Comparison of ENCODE assay signal across 39 cellular contexts in the genomic region with DNA sequence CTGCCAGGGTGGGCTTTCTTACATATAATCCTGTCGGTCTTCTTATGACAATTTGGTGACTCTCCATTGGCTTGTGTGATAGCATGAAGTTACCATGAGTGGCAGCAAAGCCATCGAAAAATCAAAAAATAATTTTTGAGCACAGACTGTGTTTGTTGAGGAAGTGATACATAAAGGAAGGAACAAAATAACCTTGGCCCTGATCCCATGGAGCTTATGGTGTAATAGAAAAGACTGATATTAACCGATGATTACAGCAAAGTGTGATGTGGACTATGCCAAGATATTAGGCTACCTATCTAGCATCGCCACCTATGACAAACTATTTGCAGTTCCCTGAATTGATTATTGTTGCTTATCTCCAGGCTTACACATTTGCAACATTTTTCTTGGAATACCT.
"Had no signal": no experiment of that assay in that cellular context is flagged by ENCODE, and none has a peak within 500 bp of the region (broad histone marks: within the 10 kb centered on the region; RNA-seq: fewer than 3 reads in every experiment).

No MANE protein-coding gene starts in this region.

- H3K9me3 ChIP-seq: adrenal gland, ascending aorta had no signal

- H3K4me1 ChIP-seq: adrenal gland, body of pancreas, breast epithelium had no signal

- H3K4me3 Mint-ChIP-seq: activated naive CD4-positive, alpha-beta T cell treated with anti-CD3 and anti-CD28 coated beads for 36 hours; activated naive CD4-positive, alpha-beta T cell treated with anti-CD3 and anti-CD28 coated beads, Interleukin-2, amount 10 ng/mL, durations not matched to agents 7 days and 5 days; activated naive CD4-positive, alpha-beta T cell treated with anti-CD3 and anti-CD28 coated beads, Interleukin-2, amount 50 U/mL, for 24 hours; activated naive CD8-positive, alpha-beta T cell; activated naive CD8-positive, alpha-beta T cell treated with anti-CD3 and anti-CD28 coated beads for 36 hours; activated naive CD8-positive, alpha-beta T cell treated with anti-CD3 and anti-CD28 coated beads, Interleukin-2, amount 10 ng/mL, durations not matched to agents 7 days and 5 days; activated naive CD8-positive, alpha-beta T cell treated with anti-CD3 and anti-CD28 coated beads, Interleukin-2, amount 50 U/mL, for 24 hours; activated T-cell treated with anti-CD3 and anti-CD28 coated beads, Interleukin-2, amount 50 U/mL, for 24 hours; activated T-cell treated with anti-CD3 and anti-CD28 coated beads, Interleukin-2, amount 50 U/mL, for 4 hours; activated T-cell treated with anti-CD3 and anti-CD28 coated beads, Interleukin-2, amount 50 U/mL, for 72 hours; activated T-helper 1 cell treated with anti-CD3 and anti-CD28 coated beads, Interleukin-12 subunit alpha, Interleukin-12 subunit beta, Interleukin-2, Interleukin-4 antibody, amounts not matched to agents 30 ng/mL and 10 ng/mL and 1 ng/mL, durations not matched to agents 14 hours and 24 hours and 36 hours; activated T-helper 17 cell treated with anti-CD3 and anti-CD28 coated beads, Interleukin-2, amount 50 U/mL, for 72 hours; brain; central memory CD8-positive, alpha-beta T cell had no signal

- ATAC-seq: activated naive CD4-positive, alpha-beta T cell treated with anti-CD3 and anti-CD28 coated beads, Interleukin-2, amount 50 U/mL, for 72 hours; activated naive CD8-positive, alpha-beta T cell treated with anti-CD3 and anti-CD28 coated beads, Interleukin-2, amount 50 U/mL, for 24 hours; activated T-cell treated with anti-CD3 and anti-CD28 coated beads, Interleukin-2, amount 50 U/mL, for 4 hours; activated T-cell treated with anti-CD3 and anti-CD28 coated beads, Interleukin-2, amount 50 U/mL, for 72 hours; activated T-helper 17 cell treated with anti-CD3 and anti-CD28 coated beads, Interleukin-2, amount 50 U/mL, for 72 hours; body of pancreas had no signal

- H3K27ac Mint-ChIP-seq: activated naive CD4-positive, alpha-beta T cell treated with anti-CD3 and anti-CD28 coated beads for 36 hours; activated naive CD4-positive, alpha-beta T cell treated with anti-CD3 and anti-CD28 coated beads, Interleukin-2, amount 10 ng/mL, durations not matched to agents 7 days and 5 days; activated naive CD4-positive, alpha-beta T cell treated with anti-CD3 and anti-CD28 coated beads, Interleukin-2, amount 50 U/mL, for 24 hours; activated naive CD4-positive, alpha-beta T cell treated with anti-CD3 and anti-CD28 coated beads, Interleukin-2, amount 50 U/mL, for 72 hours; activated naive CD8-positive, alpha-beta T cell; activated naive CD8-positive, alpha-beta T cell treated with anti-CD3 and anti-CD28 coated beads for 36 hours; activated naive CD8-positive, alpha-beta T cell treated with anti-CD3 and anti-CD28 coated beads, Interleukin-2, amount 10 ng/mL, durations not matched to agents 7 days and 5 days; activated naive CD8-positive, alpha-beta T cell treated with anti-CD3 and anti-CD28 coated beads, Interleukin-2, amount 50 U/mL, for 24 hours; activated T-cell treated with anti-CD3 and anti-CD28 coated beads, Interleukin-2, amount 50 U/mL, for 24 hours; activated T-cell treated with anti-CD3 and anti-CD28 coated beads, Interleukin-2, amount 50 U/mL, for 72 hours; activated T-helper 1 cell treated with anti-CD3 and anti-CD28 coated beads, Interleukin-12 subunit alpha, Interleukin-12 subunit beta, Interleukin-2, Interleukin-4 antibody, amounts not matched to agents 30 ng/mL and 10 ng/mL and 1 ng/mL, durations not matched to agents 14 hours and 24 hours and 36 hours; activated T-helper 17 cell treated with anti-CD3 and anti-CD28 coated beads, Interleukin-2, amount 50 U/mL, for 72 hours; activated T-helper 2 cell treated with anti-CD3 and anti-CD28 coated beads, Interferon-gamma antibody, Interleukin-2, Interleukin-4, amounts not matched to agents 10 μg/mL and 5 μg/mL and 100 μg/mL, durations not matched to agents 14 hours and 24 hours and 36 hours; brain had no signal

- H3K27me3 Mint-ChIP-seq: activated naive CD4-positive, alpha-beta T cell treated with anti-CD3 and anti-CD28 coated beads, Interleukin-2, amount 10 ng/mL, durations not matched to agents 7 days and 5 days; activated naive CD8-positive, alpha-beta T cell; activated naive CD8-positive, alpha-beta T cell treated with anti-CD3 and anti-CD28 coated beads for 36 hours; activated naive CD8-positive, alpha-beta T cell treated with anti-CD3 and anti-CD28 coated beads, Interleukin-2, amount 10 ng/mL, durations not matched to agents 7 days and 5 days; activated T-cell treated with anti-CD3 and anti-CD28 coated beads, Interleukin-2, amount 50 U/mL, for 24 hours; activated T-helper 17 cell treated with anti-CD3 and anti-CD28 coated beads, Interleukin-2, amount 50 U/mL, for 72 hours; brain had no signal

- H3K4me3 ChIP-seq: adrenal gland, ascending aorta, body of pancreas, breast epithelium, cardiac muscle cell had no signal

- FAIRE-seq: astrocyte, bronchial epithelial cell had no signal

- H3K27ac ChIP-seq: adrenal gland, ascending aorta, body of pancreas, brain microvascular endothelial cell, breast epithelium, cardiac muscle cell had no signal

- H3K27me3 ChIP-seq: adrenal gland, ascending aorta, body of pancreas, brain microvascular endothelial cell, breast epithelium, cardiac muscle cell had no signal

- DNase-seq: activated effector memory CD4-positive, alpha-beta T cell treated with anti-CD3 and anti-CD28 coated beads, Interleukin-2, amount 50 U/mL, for 16 hours; activated effector memory CD4-positive, alpha-beta T cell treated with Interleukin-2 at 50 U/mL for 16 hours; activated gamma-delta T cell; activated gamma-delta T cell treated with Interleukin-2 at 50 U/mL for 16 hours; activated naive CD4-positive, alpha-beta T cell; activated naive CD4-positive, alpha-beta T cell treated with anti-CD3 and anti-CD28 coated beads for 36 hours; activated naive CD4-positive, alpha-beta T cell treated with anti-CD3 and anti-CD28 coated beads, Interleukin-2, amount 10 ng/mL, durations not matched to agents 7 days and 5 days; activated naive CD4-positive, alpha-beta T cell treated with anti-CD3 and anti-CD28 coated beads, Interleukin-2, amount 50 U/mL, for 16 hours; activated naive CD4-positive, alpha-beta T cell treated with Interleukin-2 at 50 U/mL for 16 hours; activated naive CD8-positive, alpha-beta T cell treated with anti-CD3 and anti-CD28 coated beads for 36 hours; activated naive CD8-positive, alpha-beta T cell treated with anti-CD3 and anti-CD28 coated beads, Interleukin-2, amount 10 ng/mL, durations not matched to agents 7 days and 5 days; activated naive CD8-positive, alpha-beta T cell treated with anti-CD3 and anti-CD28 coated beads, Interleukin-2, amount 50 U/mL, for 24 hours; activated T-cell treated with anti-CD3 and anti-CD28 coated beads, Interleukin-2, amount 50 U/mL, for 1 hour; activated T-cell treated with anti-CD3 and anti-CD28 coated beads, Interleukin-2, amount 50 U/mL, for 24 hours; activated T-cell treated with anti-CD3 and anti-CD28 coated beads, Interleukin-2, amount 50 U/mL, for 4 hours; activated T-cell treated with anti-CD3 and anti-CD28 coated beads, Interleukin-2, amount 50 U/mL, for 48 hours; activated T-cell treated with anti-CD3 and anti-CD28 coated beads, Interleukin-2, amount 50 U/mL, for 72 hours; adrenal gland; amniotic stem cell; amygdala; anterior cingulate cortex; aorta; body of pancreas; brain microvascular endothelial cell; caudate nucleus; central memory CD4-positive, alpha-beta T cell had no signal

- H3K36me3 Mint-ChIP-seq: activated naive CD4-positive, alpha-beta T cell treated with anti-CD3 and anti-CD28 coated beads, Interleukin-2, amount 10 ng/mL, durations not matched to agents 7 days and 5 days; activated naive CD4-positive, alpha-beta T cell treated with anti-CD3 and anti-CD28 coated beads, Interleukin-2, amount 50 U/mL, for 24 hours; activated naive CD8-positive, alpha-beta T cell treated with anti-CD3 and anti-CD28 coated beads for 36 hours; brain had no signal

- H3K4me1 Mint-ChIP-seq: activated naive CD4-positive, alpha-beta T cell treated with anti-CD3 and anti-CD28 coated beads, Interleukin-2, amount 10 ng/mL, durations not matched to agents 7 days and 5 days; activated naive CD4-positive, alpha-beta T cell treated with anti-CD3 and anti-CD28 coated beads, Interleukin-2, amount 50 U/mL, for 24 hours; activated naive CD8-positive, alpha-beta T cell treated with anti-CD3 and anti-CD28 coated beads for 36 hours; activated naive CD8-positive, alpha-beta T cell treated with anti-CD3 and anti-CD28 coated beads, Interleukin-2, amount 10 ng/mL, durations not matched to agents 7 days and 5 days; activated naive CD8-positive, alpha-beta T cell treated with anti-CD3 and anti-CD28 coated beads, Interleukin-2, amount 50 U/mL, for 24 hours; activated T-helper 17 cell treated with anti-CD3 and anti-CD28 coated beads, Interleukin-2, amount 50 U/mL, for 72 hours; brain; central memory CD8-positive, alpha-beta T cell had no signal

- H3K36me3 ChIP-seq: adrenal gland, ascending aorta, brain microvascular endothelial cell, breast epithelium, cardiac muscle cell had no signal
